Comparison of ENCODE assay signal across 11 cellular contexts in the genomic region with DNA sequence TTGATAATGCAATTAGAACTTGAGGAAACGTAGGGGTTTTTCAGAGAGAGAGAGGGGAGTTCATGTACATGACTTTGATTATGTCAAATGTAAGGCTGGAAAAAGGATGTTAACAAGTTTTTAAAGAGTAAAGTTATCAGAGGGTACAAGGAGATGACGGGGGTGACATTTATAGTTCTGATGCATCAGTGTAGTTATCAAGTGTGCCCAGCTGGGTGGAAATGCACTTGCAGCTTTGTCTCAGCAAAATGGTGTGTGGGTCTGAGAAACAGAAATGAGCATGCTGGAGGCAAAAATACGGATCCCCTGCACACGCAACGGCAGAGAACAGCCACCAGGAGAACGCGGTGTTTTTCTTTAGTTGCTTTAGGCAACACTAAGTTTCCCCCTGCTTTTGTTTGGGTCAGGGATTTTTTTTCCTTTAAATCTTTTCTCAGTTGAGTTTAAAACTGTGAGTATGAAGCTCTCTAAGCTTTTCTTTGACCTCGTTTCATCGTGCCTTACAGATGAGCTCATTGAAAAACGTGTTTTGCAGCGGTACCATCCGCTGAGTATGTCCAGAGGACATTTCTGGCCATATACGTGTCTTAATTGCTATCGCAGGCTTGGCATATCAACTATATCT.
DNase-seq lines count a peak whose midpoint lies in the region; ATAC-seq and TF ChIP-seq lines count a peak whose summit lies in the region.
"Had no signal": no experiment of that assay in that cellular context is flagged by ENCODE, and none has a peak within 500 bp of the region (broad histone marks: within the 10 kb centered on the region; RNA-seq: fewer than 3 reads in every experiment).

No MANE protein-coding gene starts in this region.

- ATAC-seq in HCT116 (no peak), HG03565 (IDR thresholded peaks at IDR 0.05; ENCODE audit: unreplicated experiment) (no peak)

- no peak overlapping the region for H3K9ac ChIP-seq in HCT116 (ENCODE audit: low read length)

- H3K36me3 ChIP-seq in HCT116 (ENCODE audit: control insufficient read depth in 1 of 2, insufficient read depth in 2 of 2, low read length in 2 of 2) (no peaks in the 10 kb centered on the region), transverse colon (no peaks in the 10 kb centered on the region)
- H3K36me3 ChIP-seq: neutrophil, thyroid gland had no signal

- DNase-seq in HCT116 (ENCODE audit: low read depth, low spot score) (no peak), choroid plexus epithelial cell (ENCODE audit: low read depth) (peak; percentile 55), kidney tubule cell (ENCODE audit: low spot score) (peak; percentile 41), transverse colon (no peak), NK-92 (lab: John Stamatoyannopoulos, UW; ENCODE audit: unreplicated experiment) (no peak), GF-D8 (lab: John Stamatoyannopoulos, UW) (no peak)
- DNase-seq: DMS53, NCI-H1105 treated with DMSO at 0.1 percent for 48 hours had no signal

- H3K4me1 ChIP-seq in HCT116 (ENCODE audit: control insufficient read depth in 1 of 2, insufficient read depth in 2 of 2, low read length in 2 of 2) (no peaks in the 10 kb centered on the region), transverse colon (peaks cover 6 to 34% (median 13%) of the 10 kb centered on the region in 4 donors)
- H3K4me1 ChIP-seq: thyroid gland had no signal

- intact Hi-C loops in HCT116 (cut with micrococcal nuclease), result no loop called here
- intact Hi-C loops in transverse colon (cut with DNase I; ENCODE audit: low total_unique reads), result loop anchor here (10.0 kb wide), 1 partner anchor 206 kb away; the partner anchor contains the start of gene PDZRN3

- TF ChIP-seq RAD21 in HCT116 (IDR thresholded peaks at IDR 0.05; ENCODE audit: low read depth), result no peak

- POLR2A ChIA-PET in HCT116 (lab: Charles Lee), result no interaction called here

- TF ChIP-seq POLR2A in HCT116 (IDR thresholded peaks at IDR 0.05; ENCODE audit: borderline replicate concordance, extremely low read depth, insufficient read depth, insufficient read length), result no peak
- TF ChIP-seq POLR2A in transverse colon (IDR thresholded peaks at IDR 0.05), result no peak

- H3K27ac ChIP-seq in HCT116 (ENCODE audit: low read depth, low read length) (no peak overlapping the region), transverse colon (peak overlapping the region; percentile 56 to 81 (median 70))
- H3K27ac ChIP-seq: neutrophil, thyroid gland had no signal

- H3K4me3 ChIP-seq in HCT116 (replicated peaks in 1 of 2; ENCODE audit: low read depth in 1 of 2, low read length in 2 of 2) (no peak overlapping the region), choroid plexus epithelial cell (ENCODE audit: low read depth, low read length) (no peak overlapping the region), transverse colon (no peak overlapping the region)
- H3K4me3 ChIP-seq: thyroid gland had no signal

- no peaks in the 10 kb centered on the region for H3K9me2 ChIP-seq in HCT116 (ENCODE audit: insufficient read depth)

- no peak overlapping the region for H3K4me2 ChIP-seq in HCT116 (ENCODE audit: low read length)

- no peak overlapping the region for H2AFZ ChIP-seq in HCT116 (ENCODE audit: low read depth, low read length, poor library complexity, severe bottlenecking)

- TF ChIP-seq CTCF in HCT116 (IDR thresholded peaks at IDR 0.05 in 2 of 3, conservative IDR thresholded peaks at IDR 0.05 in 1 of 3; ENCODE audit: borderline replicate concordance in 1 of 3, insufficient read depth in 1 of 3, low read depth in 2 of 3, low read length in 2 of 3) (peak in 2 of 3 experiments; percentile 18 to 23; a peak in 2 of 6 replicates), choroid plexus epithelial cell (conservative IDR thresholded peaks at IDR 0.05; ENCODE audit: low read depth, low read length) (peak; percentile 38), transverse colon (IDR thresholded peaks at IDR 0.05) (peak in 3 of 5 experiments; percentile 19 to 25 (median 22))

- in situ Hi-C loops in transverse colon (cut with MboI; ENCODE audit: low pct_ligation_motif_present in 1 of 4, low pct_unique_long_range_greater_than_20kb in 1 of 4, low sequenced_read_pairs in 3 of 4), result no loop called here

- H3K79me2 ChIP-seq in HCT116 (ENCODE audit: insufficient read depth, low read length), result no peaks in the 10 kb centered on the region

- H3K27me3 ChIP-seq in HCT116 (ENCODE audit: insufficient read depth, low read length) (peaks cover 15% of the 10 kb centered on the region; the same call in 1 of the 2 replicates), transverse colon (no peaks in the 10 kb centered on the region)
- H3K27me3 ChIP-seq: thyroid gland had no signal

- H4K20me1 ChIP-seq in HCT116 (ENCODE audit: insufficient read depth), result no peaks in the 10 kb centered on the region

- no TSS peak for BruUV-seq in HCT116 (replicated peaks; lab: Mats Ljungman, UMichigan)

- RAD21 ChIA-PET in HCT116 (lab: Charles Lee; ENCODE audit: low non-redundant PET in 1 of 2, low total read pairs in 2 of 2, uncharacterized antibody in 2 of 2, unreplicated experiment in 2 of 2), result no interaction called here

- no peak for TF ChIP-seq EP300 in transverse colon (IDR thresholded peaks at IDR 0.05; ENCODE audit: low read depth)

- WGBS in transverse colon (ENCODE audit: low coverage in 1 of 2), 2 donors, result 62 to 63% methylated on average over 12 to 14 of the region's 14 CpGs

- CTCF ChIA-PET in HCT116 (lab: Charles Lee), result no interaction called here

- H3K9me3 ChIP-seq in HCT116 (ENCODE audit: control insufficient read depth in 1 of 2, insufficient read depth in 1 of 2, low read depth in 1 of 2, low read length in 2 of 2), result no peaks in the 10 kb centered on the region
- no peaks in the 10 kb centered on the region for H3K9me3 ChIP-seq in transverse colon
- H3K9me3 ChIP-seq: neutrophil, thyroid gland had no signal

TF ChIP-seq in HCT116, 20 proteins besides CTCF, POLR2A, EP300 and RAD21 (continues in another document):
- TF ChIP-seq SP1 (IDR thresholded peaks at IDR 0.05; ENCODE audit: low read depth), result no peak
- TF ChIP-seq SIN3A (IDR thresholded peaks at IDR 0.05; ENCODE audit: low read depth), result no peak
- no peak for TF ChIP-seq JUND (IDR thresholded peaks at IDR 0.05)
- no peak for TF ChIP-seq SRF (IDR thresholded peaks at IDR 0.05; ENCODE audit: low read depth)
- TF ChIP-seq ELF1 (IDR thresholded peaks at IDR 0.05; ENCODE audit: borderline replicate concordance, low read depth), result no peak
- TF ChIP-seq, protein P1, sequence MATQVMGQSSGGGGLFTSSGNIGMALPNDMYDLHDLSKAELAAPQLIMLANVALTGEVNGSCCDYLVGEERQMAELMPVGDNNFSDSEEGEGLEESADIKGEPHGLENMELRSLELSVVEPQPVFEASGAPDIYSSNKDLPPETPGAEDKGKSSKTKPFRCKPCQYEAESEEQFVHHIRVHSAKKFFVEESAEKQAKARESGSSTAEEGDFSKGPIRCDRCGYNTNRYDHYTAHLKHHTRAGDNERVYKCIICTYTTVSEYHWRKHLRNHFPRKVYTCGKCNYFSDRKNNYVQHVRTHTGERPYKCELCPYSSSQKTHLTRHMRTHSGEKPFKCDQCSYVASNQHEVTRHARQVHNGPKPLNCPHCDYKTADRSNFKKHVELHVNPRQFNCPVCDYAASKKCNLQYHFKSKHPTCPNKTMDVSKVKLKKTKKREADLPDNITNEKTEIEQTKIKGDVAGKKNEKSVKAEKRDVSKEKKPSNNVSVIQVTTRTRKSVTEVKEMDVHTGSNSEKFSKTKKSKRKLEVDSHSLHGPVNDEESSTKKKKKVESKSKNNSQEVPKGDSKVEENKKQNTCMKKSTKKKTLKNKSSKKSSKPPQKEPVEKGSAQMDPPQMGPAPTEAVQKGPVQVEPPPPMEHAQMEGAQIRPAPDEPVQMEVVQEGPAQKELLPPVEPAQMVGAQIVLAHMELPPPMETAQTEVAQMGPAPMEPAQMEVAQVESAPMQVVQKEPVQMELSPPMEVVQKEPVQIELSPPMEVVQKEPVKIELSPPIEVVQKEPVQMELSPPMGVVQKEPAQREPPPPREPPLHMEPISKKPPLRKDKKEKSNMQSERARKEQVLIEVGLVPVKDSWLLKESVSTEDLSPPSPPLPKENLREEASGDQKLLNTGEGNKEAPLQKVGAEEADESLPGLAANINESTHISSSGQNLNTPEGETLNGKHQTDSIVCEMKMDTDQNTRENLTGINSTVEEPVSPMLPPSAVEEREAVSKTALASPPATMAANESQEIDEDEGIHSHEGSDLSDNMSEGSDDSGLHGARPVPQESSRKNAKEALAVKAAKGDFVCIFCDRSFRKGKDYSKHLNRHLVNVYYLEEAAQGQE (IDR thresholded peaks at IDR 0.05; ENCODE audit: low read depth), result no peak
- TF ChIP-seq CBX3 (IDR thresholded peaks at IDR 0.05; ENCODE audit: low read depth), result no peak
- TF ChIP-seq ZFX (IDR thresholded peaks at IDR 0.05), result no peak
- no peak for TF ChIP-seq EGR1 (IDR thresholded peaks at IDR 0.05; ENCODE audit: low read depth)
- TF ChIP-seq CEBPB (IDR thresholded peaks at IDR 0.05; ENCODE audit: low read depth), result no peak
- no peak for TF ChIP-seq EZH2 (IDR thresholded peaks at IDR 0.05)
- no peak for TF ChIP-seq YY1 (IDR thresholded peaks at IDR 0.05; ENCODE audit: extremely low read depth, insufficient replicate concordance, low read depth, low read length)
- no peak for TF ChIP-seq MAX (IDR thresholded peaks at IDR 0.05)
- TF ChIP-seq POLR2AphosphoS5 (IDR thresholded peaks at IDR 0.05; ENCODE audit: low read depth, low read length), result no peak
- TF ChIP-seq EZH2phosphoT487 (IDR thresholded peaks at IDR 0.05; ENCODE audit: borderline replicate concordance), result no peak
- TF ChIP-seq, protein P2, sequence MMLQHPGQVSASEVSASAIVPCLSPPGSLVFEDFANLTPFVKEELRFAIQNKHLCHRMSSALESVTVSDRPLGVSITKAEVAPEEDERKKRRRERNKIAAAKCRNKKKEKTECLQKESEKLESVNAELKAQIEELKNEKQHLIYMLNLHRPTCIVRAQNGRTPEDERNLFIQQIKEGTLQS (IDR thresholded peaks at IDR 0.05), result no peak
- TF ChIP-seq ZNF274 (IDR thresholded peaks at IDR 0.05; ENCODE audit: low read depth, low read length), result no peak

Comparison
In these comparisons a context has a peak if more than half of its experiments do, and no peak if none do; other contexts are left out.
1. DNase-seq: peak in choroid plexus epithelial cell (single experiment) and kidney tubule cell (single experiment); none in HCT116 (single experiment), transverse colon (single experiment), NK-92 (single experiment) and GF-D8 (single experiment).
2. Peak in every context shown above with its lines, with median percentiles within 50 percentile points of each other: CTCF ChIP-seq.